Comparison of ENCODE assay signal across 1 cellular context in the genomic region with DNA sequence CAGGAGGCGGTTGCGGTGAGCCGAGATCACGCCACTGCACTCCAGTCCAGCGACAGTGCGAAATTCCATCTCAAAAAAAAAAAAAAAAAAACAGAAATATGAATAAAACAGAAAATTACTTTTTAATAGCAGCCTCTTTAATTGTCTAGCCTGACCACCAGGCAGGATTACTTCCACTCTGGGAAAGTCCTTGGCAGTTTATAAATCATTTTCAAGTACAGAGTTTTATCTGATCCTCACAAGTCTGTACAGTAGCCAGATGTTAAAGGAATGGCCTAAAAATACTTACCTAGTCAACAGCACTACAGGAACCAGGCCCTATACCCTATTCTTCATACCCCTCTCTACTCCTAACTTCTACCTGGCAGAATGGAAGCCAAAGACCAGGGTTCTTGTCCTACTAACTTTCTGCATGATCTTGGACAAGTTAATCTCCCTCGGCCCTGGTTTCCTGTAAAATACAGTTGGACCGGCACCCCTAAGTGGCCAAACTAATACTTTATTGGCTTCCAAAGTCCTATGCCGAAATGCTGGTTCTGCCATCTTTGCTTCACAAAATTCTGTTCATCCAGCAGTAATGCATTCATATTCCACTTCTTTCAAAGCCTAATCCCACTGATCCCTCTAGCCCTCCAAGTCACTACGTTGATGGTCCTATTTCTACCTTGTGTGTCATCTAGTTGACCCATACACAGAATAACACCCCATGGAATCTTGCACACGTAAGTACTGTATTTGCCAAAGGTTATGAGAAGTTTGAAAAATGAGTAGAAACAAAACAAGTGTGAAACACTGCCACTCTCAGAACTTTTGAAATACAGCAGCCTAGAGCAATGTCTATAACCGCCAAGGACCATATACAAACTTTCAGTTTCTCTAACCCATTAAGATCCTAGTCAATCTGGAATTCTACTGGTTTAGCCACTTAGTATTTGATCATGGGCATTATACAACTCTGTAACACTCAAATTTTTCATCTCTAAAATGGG.
TF ChIP-seq lines count a peak whose summit lies in the region.

No MANE protein-coding gene starts in this region.

TF ChIP-seq in GM12878, 131 proteins besides CTCF, POLR2A, EP300 and RAD21 (continued from another document):
- TF ChIP-seq, protein P1, sequence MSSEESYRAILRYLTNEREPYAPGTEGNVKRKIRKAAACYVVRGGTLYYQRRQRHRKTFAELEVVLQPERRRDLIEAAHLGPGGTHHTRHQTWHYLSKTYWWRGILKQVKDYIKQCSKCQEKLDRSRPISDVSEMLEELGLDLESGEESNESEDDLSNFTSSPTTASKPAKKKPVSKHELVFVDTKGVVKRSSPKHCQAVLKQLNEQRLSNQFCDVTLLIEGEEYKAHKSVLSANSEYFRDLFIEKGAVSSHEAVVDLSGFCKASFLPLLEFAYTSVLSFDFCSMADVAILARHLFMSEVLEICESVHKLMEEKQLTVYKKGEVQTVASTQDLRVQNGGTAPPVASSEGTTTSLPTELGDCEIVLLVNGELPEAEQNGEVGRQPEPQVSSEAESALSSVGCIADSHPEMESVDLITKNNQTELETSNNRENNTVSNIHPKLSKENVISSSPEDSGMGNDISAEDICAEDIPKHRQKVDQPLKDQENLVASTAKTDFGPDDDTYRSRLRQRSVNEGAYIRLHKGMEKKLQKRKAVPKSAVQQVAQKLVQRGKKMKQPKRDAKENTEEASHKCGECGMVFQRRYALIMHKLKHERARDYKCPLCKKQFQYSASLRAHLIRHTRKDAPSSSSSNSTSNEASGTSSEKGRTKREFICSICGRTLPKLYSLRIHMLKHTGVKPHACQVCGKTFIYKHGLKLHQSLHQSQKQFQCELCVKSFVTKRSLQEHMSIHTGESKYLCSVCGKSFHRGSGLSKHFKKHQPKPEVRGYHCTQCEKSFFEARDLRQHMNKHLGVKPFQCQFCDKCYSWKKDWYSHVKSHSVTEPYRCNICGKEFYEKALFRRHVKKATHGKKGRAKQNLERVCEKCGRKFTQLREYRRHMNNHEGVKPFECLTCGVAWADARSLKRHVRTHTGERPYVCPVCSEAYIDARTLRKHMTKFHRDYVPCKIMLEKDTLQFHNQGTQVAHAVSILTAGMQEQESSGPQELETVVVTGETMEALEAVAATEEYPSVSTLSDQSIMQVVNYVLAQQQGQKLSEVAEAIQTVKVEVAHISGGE (CRISPR knock-in tag; IDR thresholded peaks at IDR 0.05) = no peak
- TF ChIP-seq IKZF2 (IDR thresholded peaks at IDR 0.05) (peak; percentile 43 to 44; a peak in 3 of 4 replicates), CBX3 (IDR thresholded peaks at IDR 0.05; ENCODE audit: borderline replicate concordance, low read depth) (no peak), MTA3 (IDR thresholded peaks at IDR 0.05; ENCODE audit: borderline replicate concordance, low read length) (0 out of 2 replicates have a peak, but pooled peaks have one; percentile 15), MLLT1 (IDR thresholded peaks at IDR 0.05) (no peak)
- TF ChIP-seq, protein P2, sequence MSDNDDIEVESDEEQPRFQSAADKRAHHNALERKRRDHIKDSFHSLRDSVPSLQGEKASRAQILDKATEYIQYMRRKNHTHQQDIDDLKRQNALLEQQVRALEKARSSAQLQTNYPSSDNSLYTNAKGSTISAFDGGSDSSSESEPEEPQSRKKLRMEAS (IDR thresholded peaks at IDR 0.05; ENCODE audit: low read depth, low read length) = no peak
